ENCODE assay signal across 8 cellular contexts in the genomic region with DNA sequence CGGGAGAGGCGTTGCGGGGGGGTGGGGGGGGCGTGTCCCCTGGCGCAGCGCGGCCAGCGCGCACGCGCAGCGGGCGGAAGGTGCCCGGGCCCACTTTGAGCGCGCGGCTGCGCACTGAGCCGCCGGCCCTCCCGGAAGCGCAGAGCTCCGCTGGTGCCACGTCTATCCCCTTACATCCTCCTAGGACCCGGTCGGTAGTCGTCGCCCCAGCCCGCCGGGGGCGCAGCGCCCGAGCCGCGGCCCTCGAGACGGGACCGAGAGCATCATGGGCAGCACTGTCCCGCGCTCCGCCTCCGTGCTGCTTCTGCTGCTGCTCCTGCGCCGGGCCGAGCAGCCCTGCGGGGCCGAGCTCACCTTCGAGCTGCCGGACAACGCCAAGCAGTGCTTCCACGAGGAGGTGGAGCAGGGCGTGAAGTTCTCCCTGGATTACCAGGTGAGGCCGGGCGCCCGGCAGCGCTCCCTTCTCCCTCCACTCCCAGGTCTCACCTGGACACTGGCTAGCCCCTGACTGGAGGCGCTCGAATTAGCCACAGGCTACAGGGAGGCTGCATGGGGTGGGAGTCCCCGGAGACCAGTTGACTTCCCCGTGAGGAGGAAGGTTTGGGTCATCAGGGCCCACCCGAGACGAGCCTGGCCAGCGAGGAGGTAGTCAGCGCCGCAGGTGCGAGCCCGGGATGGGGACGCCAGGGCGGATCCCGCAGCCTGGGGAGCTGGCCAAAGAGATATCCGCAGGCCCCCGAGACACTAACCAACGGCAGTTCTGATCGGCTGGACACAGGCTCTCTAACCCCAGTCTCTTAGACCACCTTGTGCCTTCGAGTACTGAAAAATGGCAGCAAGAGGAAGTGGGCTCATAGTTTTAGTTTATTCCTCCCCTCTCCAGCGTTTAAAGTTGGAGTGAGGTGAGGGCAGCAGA. TPM values are rescaled to one million over a fixed set of nuclear protein-coding genes. Genes with fewer than 3 reads are reported as not detected.
DNase-seq lines count a peak whose midpoint lies in the region; ATAC-seq lines count a peak whose summit lies in the region.

Gene TMED3, plus strand, starts transcription at position 128 of the 916 bp plus-strand sequence. Its CDS starts 138 bp downstream, at position 266.

- H2AFZ ChIP-seq in mesenchymal stem cell (ENCODE audit: low read depth, low read length) = peak within 1 kb of the TSS; percentile 95

- H3K27me3 ChIP-seq in CD8-positive, alpha-beta memory T cell (ENCODE audit: insufficient read depth, low read length, poor library complexity, severe bottlenecking) = no peaks in the 10 kb centered on the region
- H3K27me3 ChIP-seq in mesenchymal stem cell (ENCODE audit: control insufficient read depth in 1 of 2, insufficient read depth in 1 of 2, low read length in 2 of 2) = peaks cover 17 to 37% of the 10 kb centered on the region in 2 experiments

- peak; percentile 66 to 87 (median 75) for DNase-seq in CD8-positive, alpha-beta memory T cell
- DNase-seq in NCI-H82 (lab: John Stamatoyannopoulos, UW) = peak; percentile 94
- peak; percentile 25 to 61 for DNase-seq in activated CD8-positive, alpha-beta memory T cell treated with anti-CD3 and anti-CD28 coated beads for 1 hour (ENCODE audit: extremely low read depth in 1 of 2, low read depth in 1 of 2)
- peak; percentile 64 to 71 (median 66) for DNase-seq in effector memory CD8-positive, alpha-beta T cell
- DNase-seq in mesenchymal stem cell = peak; percentile 91
- DNase-seq in stimulated activated CD8-positive, alpha-beta memory T cell treated with anti-CD3 and anti-CD28 coated beads, Interleukin-12 subunit alpha, Interleukin-12 subunit beta, amount 100 ng/mL, for 24 hours (ENCODE audit: extremely low read depth) = peak; percentile 61

- peak within 1 kb of the TSS; percentile 60 for H2BK15ac ChIP-seq in mesenchymal stem cell (ENCODE audit: low read depth, poor library complexity, severe bottlenecking)

- peak within 1 kb of the TSS; percentile 90 for H3K4me3 ChIP-seq in CD8-positive, alpha-beta memory T cell (ENCODE audit: low read length)
- H3K4me3 ChIP-seq in mesenchymal stem cell (ENCODE audit: insufficient read depth in 1 of 2, low read depth in 1 of 2, low read length in 2 of 2) = peak within 1 kb of the TSS; percentile 85 to 96

- H2BK120ac ChIP-seq in mesenchymal stem cell (ENCODE audit: low read depth, low read length) = no peak within 1 kb of the TSS

- peak within 1 kb of the TSS; percentile 28 to 84 for H2BK12ac ChIP-seq in mesenchymal stem cell (ENCODE audit: low read length in 2 of 2)

- H3K36me3 ChIP-seq in CD8-positive, alpha-beta memory T cell (ENCODE audit: insufficient read depth, low read length) = peaks cover 22% of the 10 kb centered on the region
- H3K36me3 ChIP-seq in mesenchymal stem cell (ENCODE audit: control insufficient read depth in 1 of 2, insufficient read depth in 2 of 2, low read depth in 1 of 2, low read length in 2 of 2) = peaks cover 22 to 34% of the 10 kb centered on the region in 2 experiments

- H3K4me1 ChIP-seq in CD8-positive, alpha-beta memory T cell (ENCODE audit: insufficient read depth, low read length) = peaks cover 20% of the 10 kb centered on the region
- peaks cover 9% of the 10 kb centered on the region for H3K4me1 ChIP-seq in mesenchymal stem cell (ENCODE audit: control insufficient read depth, insufficient read depth, low read depth, low read length)

- peak within 1 kb of the TSS; percentile 17 for H2AK5ac ChIP-seq in mesenchymal stem cell (ENCODE audit: low read length, severe bottlenecking)

- H4K91ac ChIP-seq in mesenchymal stem cell (ENCODE audit: low read length) = peak within 1 kb of the TSS; percentile 44

- peak within 1 kb of the TSS; percentile 81 for H4K8ac ChIP-seq in mesenchymal stem cell (ENCODE audit: low read length)

- peak within 1 kb of the TSS; percentile 95 for H3K9ac ChIP-seq in mesenchymal stem cell (ENCODE audit: low read length)

- H3K4ac ChIP-seq in mesenchymal stem cell (ENCODE audit: low read depth in 1 of 2, low read length in 2 of 2) = peak within 1 kb of the TSS; percentile 10 to 99

- H3K18ac ChIP-seq in mesenchymal stem cell (ENCODE audit: low read depth in 1 of 2, low read length in 2 of 2) = peak within 1 kb of the TSS; percentile 40 to 97

- H3K4me3 Mint-ChIP-seq in CD8-positive, alpha-beta memory T cell = peak within 1 kb of the TSS; percentile 83 to 92 (median 90)
- H3K4me3 Mint-ChIP-seq in effector memory CD8-positive, alpha-beta T cell = peak within 1 kb of the TSS; percentile 84 to 86

- H3K27ac ChIP-seq in CD8-positive, alpha-beta memory T cell (ENCODE audit: low read depth, low read length) = peak within 1 kb of the TSS; percentile 73
- peak within 1 kb of the TSS; percentile 25 for H3K27ac ChIP-seq in mesenchymal stem cell (ENCODE audit: low read length, poor library complexity, severe bottlenecking)

- CTCF ChIA-PET in CD8-positive, alpha-beta memory T cell (lab: Charles Lee) = interaction anchor here (1.4 to 2.1 kb wide), 3 partner anchors 10 to 28 kb away, joined by 4 read pairs; no protein-coding TSS in a partner anchor

- H3K9me3 ChIP-seq in CD8-positive, alpha-beta memory T cell (ENCODE audit: low read length) = no peaks in the 10 kb centered on the region
- H3K9me3 ChIP-seq in mesenchymal stem cell (ENCODE audit: control insufficient read depth, low read length) = peaks cover 3% of the 10 kb centered on the region

- POLR2A ChIA-PET in CD8-positive, alpha-beta memory T cell (lab: Charles Lee) = interaction anchor here (0.6 kb wide), 1 partner anchor 30 kb away, joined by 4 read pairs; no protein-coding TSS in a partner anchor

- no peak within 1 kb of the TSS for H2BK5ac ChIP-seq in mesenchymal stem cell (ENCODE audit: low read depth, low read length, poor library complexity, severe bottlenecking)

- H3K23ac ChIP-seq in mesenchymal stem cell (ENCODE audit: low read length in 2 of 2) = peak within 1 kb of the TSS in 1 of 2 experiments; percentile 75

- H3K27me3 Mint-ChIP-seq in CD8-positive, alpha-beta memory T cell = peaks cover 1 to 12% of the 10 kb centered on the region in 2 donors
- H3K27me3 Mint-ChIP-seq in effector memory CD8-positive, alpha-beta T cell = peaks cover 16 to 23% of the 10 kb centered on the region in 2 donors

- H3K9me3 Mint-ChIP-seq in CD8-positive, alpha-beta memory T cell = no peaks in the 10 kb centered on the region
- no peaks in the 10 kb centered on the region for H3K9me3 Mint-ChIP-seq in effector memory CD8-positive, alpha-beta T cell

- peaks cover 36 to 52% (median 47%) of the 10 kb centered on the region in 3 donors for H3K4me1 Mint-ChIP-seq in CD8-positive, alpha-beta memory T cell
- peaks cover 18 to 35% of the 10 kb centered on the region in 2 donors for H3K4me1 Mint-ChIP-seq in effector memory CD8-positive, alpha-beta T cell (ENCODE audit: low read depth in 2 of 2)

- H3K4me2 ChIP-seq in mesenchymal stem cell (ENCODE audit: low read length, poor library complexity, severe bottlenecking) = peak within 1 kb of the TSS; percentile 84

- peak; percentile 88 for ATAC-seq in GM19397 (IDR thresholded peaks at IDR 0.05; ENCODE audit: unreplicated experiment)
- peak; percentile 85 for ATAC-seq in HG03565 (IDR thresholded peaks at IDR 0.05; ENCODE audit: unreplicated experiment)
- ATAC-seq in effector memory CD8-positive, alpha-beta T cell (replicated peaks) = peak; percentile 96

- under 1% methylated on average over 56 of the region's 76 CpGs for WGBS in mesenchymal stem cell

- H3K36me3 Mint-ChIP-seq in CD8-positive, alpha-beta memory T cell = peaks cover 18 to 36% (median 19%) of the 10 kb centered on the region in 3 donors
- H3K36me3 Mint-ChIP-seq in effector memory CD8-positive, alpha-beta T cell (ENCODE audit: insufficient read depth) = peaks cover 13% of the 10 kb centered on the region

- H3K27ac Mint-ChIP-seq in CD8-positive, alpha-beta memory T cell = peak within 1 kb of the TSS in 7 of 8 donors; percentile 31 to 82 (median 61)
- peak within 1 kb of the TSS; percentile 65 to 77 for H3K27ac Mint-ChIP-seq in effector memory CD8-positive, alpha-beta T cell

- H3K14ac ChIP-seq in mesenchymal stem cell (ENCODE audit: low read length in 2 of 2) = peak within 1 kb of the TSS in 1 of 2 experiments; percentile 99

- peaks cover 27% of the 10 kb centered on the region for H3K79me1 ChIP-seq in mesenchymal stem cell (replicated peaks; ENCODE audit: low read length, poor library complexity, severe bottlenecking)

RNA-seq across cellular contexts. Expression of gene TMED3, which starts in this region (rescaled TPM):
- 10 to 100 TPM; 46.9 to 53.2 TPM for total RNA-seq in CD8-positive, alpha-beta memory T cell
- polyA plus RNA-seq in CD8-positive, alpha-beta memory T cell = 53.5 TPM
- polyA plus RNA-seq in mesenchymal stem cell (2013, experiment 1 of 2) = 118 TPM
- 123 TPM for polyA plus RNA-seq in mesenchymal stem cell (2013, experiment 2 of 2)

Comparison
In these comparisons a context has a peak if more than half of its experiments do, and no peak if none do; other contexts are left out.
1. Peak in every context shown above with its lines: DNase-seq, ATAC-seq, H3K4me3 ChIP-seq and H3K27ac ChIP-seq.
2. DNase-seq: peak in every context shown above with its lines; median percentile 94 in NCI-H82; 91 in mesenchymal stem cell; 75 in CD8-positive, alpha-beta memory T cell; 66 in effector memory CD8-positive, alpha-beta T cell; 61 in stimulated activated CD8-positive, alpha-beta memory T cell treated with anti-CD3 and anti-CD28 coated beads, Interleukin-12 subunit alpha, Interleukin-12 subunit beta, amount 100 ng/mL, for 24 hours; 43 in activated CD8-positive, alpha-beta memory T cell treated with anti-CD3 and anti-CD28 coated beads for 1 hour.